In the genomic region with DNA sequence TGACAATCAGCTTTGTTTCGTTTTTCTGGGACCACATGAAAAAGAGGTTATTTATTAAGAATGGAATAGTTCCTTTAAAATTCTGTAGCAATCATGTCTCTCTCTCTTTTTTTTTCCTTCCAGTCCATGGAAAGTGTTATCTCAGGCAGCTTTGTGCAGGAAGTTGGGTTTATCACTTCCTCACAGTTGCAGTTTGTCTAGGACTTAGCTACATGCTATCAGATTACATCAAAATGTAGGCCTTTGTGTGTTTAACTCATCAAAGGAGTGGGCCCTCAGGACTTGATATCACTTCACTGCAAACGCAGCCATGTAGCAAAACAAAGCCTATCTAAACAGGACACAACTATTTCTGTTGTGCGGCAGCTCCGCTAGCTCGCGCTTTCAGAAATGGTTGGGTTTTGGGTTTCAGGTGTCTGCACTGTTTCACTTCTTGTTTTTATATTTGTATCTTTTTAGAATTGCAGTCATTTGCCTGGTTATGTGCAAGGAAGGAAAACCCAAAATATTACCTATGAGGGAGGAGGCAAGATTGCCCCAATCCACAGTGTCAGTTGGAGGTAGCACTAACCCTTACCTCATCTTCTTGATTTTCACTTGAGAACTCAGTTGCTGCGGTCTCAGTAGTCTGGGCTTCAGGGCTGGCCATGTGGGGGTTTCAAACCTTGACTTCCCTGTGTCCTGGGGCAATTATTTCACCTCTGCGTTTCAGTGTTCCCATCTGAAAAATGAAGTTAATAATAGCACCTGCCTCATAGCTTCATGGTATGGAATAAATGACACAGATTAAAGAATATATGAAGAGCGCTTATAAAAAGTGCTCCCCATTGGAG, we compare ENCODE assay signal across 1 cellular context.
A peak's percentile ranks its signal among the peaks of the same experiment; 100 is the strongest.
TF ChIP-seq lines count a peak whose summit lies in the region.

No MANE protein-coding gene starts in this region.

TF ChIP-seq in HepG2, 621 proteins besides CTCF, POLR2A, EP300 and RAD21 (continued from another document and continues in another):
- TF ChIP-seq, protein P1, sequence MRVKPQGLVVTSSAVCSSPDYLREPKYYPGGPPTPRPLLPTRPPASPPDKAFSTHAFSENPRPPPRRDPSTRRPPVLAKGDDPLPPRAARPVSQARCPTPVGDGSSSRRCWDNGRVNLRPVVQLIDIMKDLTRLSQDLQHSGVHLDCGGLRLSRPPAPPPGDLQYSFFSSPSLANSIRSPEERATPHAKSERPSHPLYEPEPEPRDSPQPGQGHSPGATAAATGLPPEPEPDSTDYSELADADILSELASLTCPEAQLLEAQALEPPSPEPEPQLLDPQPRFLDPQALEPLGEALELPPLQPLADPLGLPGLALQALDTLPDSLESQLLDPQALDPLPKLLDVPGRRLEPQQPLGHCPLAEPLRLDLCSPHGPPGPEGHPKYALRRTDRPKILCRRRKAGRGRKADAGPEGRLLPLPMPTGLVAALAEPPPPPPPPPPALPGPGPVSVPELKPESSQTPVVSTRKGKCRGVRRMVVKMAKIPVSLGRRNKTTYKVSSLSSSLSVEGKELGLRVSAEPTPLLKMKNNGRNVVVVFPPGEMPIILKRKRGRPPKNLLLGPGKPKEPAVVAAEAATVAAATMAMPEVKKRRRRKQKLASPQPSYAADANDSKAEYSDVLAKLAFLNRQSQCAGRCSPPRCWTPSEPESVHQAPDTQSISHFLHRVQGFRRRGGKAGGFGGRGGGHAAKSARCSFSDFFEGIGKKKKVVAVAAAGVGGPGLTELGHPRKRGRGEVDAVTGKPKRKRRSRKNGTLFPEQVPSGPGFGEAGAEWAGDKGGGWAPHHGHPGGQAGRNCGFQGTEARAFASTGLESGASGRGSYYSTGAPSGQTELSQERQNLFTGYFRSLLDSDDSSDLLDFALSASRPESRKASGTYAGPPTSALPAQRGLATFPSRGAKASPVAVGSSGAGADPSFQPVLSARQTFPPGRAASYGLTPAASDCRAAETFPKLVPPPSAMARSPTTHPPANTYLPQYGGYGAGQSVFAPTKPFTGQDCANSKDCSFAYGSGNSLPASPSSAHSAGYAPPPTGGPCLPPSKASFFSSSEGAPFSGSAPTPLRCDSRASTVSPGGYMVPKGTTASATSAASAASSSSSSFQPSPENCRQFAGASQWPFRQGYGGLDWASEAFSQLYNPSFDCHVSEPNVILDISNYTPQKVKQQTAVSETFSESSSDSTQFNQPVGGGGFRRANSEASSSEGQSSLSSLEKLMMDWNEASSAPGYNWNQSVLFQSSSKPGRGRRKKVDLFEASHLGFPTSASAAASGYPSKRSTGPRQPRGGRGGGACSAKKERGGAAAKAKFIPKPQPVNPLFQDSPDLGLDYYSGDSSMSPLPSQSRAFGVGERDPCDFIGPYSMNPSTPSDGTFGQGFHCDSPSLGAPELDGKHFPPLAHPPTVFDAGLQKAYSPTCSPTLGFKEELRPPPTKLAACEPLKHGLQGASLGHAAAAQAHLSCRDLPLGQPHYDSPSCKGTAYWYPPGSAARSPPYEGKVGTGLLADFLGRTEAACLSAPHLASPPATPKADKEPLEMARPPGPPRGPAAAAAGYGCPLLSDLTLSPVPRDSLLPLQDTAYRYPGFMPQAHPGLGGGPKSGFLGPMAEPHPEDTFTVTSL (CRISPR knock-in tag; IDR thresholded peaks at IDR 0.05; ENCODE audit: borderline replicate concordance): peak; percentile 30; the same call in 1 of the 2 replicates
- TF ChIP-seq ZFP36 (IDR thresholded peaks at IDR 0.05; ENCODE audit: borderline replicate concordance, low read depth, low read length, partially characterized antibody): no peak
- TF ChIP-seq NFIC (IDR thresholded peaks at IDR 0.05; ENCODE audit: low read length): 0 out of 2 replicates have a peak, but pooled peaks have one; percentile 37
- peak; percentile 58; the same call in 1 of the 2 replicates for TF ChIP-seq ZNF652 (CRISPR knock-in tag; IDR thresholded peaks at IDR 0.05; ENCODE audit: borderline replicate concordance, low read depth)
- peak; percentile 75 for TF ChIP-seq SAP130 (CRISPR knock-in tag; IDR thresholded peaks at IDR 0.05; ENCODE audit: low read depth)
- TF ChIP-seq ZNF879 (CRISPR knock-in tag; IDR thresholded peaks at IDR 0.05): no peak
- TF ChIP-seq SOX13 (IDR thresholded peaks at IDR 0.05): peak; percentile 61; the same call in 1 of the 2 replicates
- TF ChIP-seq SOX13 (CRISPR knock-in tag; conservative IDR thresholded peaks at IDR 0.05 in 1 of 2, IDR thresholded peaks at IDR 0.05 in 1 of 2): peak in 1 of 2 experiments; percentile 89; a peak in 2 of 4 replicates
- peak; percentile 88 for TF ChIP-seq MED1 (CRISPR knock-in tag; IDR thresholded peaks at IDR 0.05)
- TF ChIP-seq, protein P2, sequence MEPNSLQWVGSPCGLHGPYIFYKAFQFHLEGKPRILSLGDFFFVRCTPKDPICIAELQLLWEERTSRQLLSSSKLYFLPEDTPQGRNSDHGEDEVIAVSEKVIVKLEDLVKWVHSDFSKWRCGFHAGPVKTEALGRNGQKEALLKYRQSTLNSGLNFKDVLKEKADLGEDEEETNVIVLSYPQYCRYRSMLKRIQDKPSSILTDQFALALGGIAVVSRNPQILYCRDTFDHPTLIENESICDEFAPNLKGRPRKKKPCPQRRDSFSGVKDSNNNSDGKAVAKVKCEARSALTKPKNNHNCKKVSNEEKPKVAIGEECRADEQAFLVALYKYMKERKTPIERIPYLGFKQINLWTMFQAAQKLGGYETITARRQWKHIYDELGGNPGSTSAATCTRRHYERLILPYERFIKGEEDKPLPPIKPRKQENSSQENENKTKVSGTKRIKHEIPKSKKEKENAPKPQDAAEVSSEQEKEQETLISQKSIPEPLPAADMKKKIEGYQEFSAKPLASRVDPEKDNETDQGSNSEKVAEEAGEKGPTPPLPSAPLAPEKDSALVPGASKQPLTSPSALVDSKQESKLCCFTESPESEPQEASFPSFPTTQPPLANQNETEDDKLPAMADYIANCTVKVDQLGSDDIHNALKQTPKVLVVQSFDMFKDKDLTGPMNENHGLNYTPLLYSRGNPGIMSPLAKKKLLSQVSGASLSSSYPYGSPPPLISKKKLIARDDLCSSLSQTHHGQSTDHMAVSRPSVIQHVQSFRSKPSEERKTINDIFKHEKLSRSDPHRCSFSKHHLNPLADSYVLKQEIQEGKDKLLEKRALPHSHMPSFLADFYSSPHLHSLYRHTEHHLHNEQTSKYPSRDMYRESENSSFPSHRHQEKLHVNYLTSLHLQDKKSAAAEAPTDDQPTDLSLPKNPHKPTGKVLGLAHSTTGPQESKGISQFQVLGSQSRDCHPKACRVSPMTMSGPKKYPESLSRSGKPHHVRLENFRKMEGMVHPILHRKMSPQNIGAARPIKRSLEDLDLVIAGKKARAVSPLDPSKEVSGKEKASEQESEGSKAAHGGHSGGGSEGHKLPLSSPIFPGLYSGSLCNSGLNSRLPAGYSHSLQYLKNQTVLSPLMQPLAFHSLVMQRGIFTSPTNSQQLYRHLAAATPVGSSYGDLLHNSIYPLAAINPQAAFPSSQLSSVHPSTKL (CRISPR knock-in tag; IDR thresholded peaks at IDR 0.05): peak; percentile 88
- TF ChIP-seq CREM (IDR thresholded peaks at IDR 0.05): peak; percentile 67
- TF ChIP-seq CREM (CRISPR knock-in tag; IDR thresholded peaks at IDR 0.05): no peak
- peak; percentile 56; the same call in 1 of the 2 replicates for TF ChIP-seq FOXO1 (CRISPR knock-in tag; IDR thresholded peaks at IDR 0.05)
- peak; percentile 83; the same call in 1 of the 2 replicates for TF ChIP-seq SOX5 (CRISPR knock-in tag; IDR thresholded peaks at IDR 0.05; ENCODE audit: borderline replicate concordance)
- peak; percentile 22; the same call in 1 of the 2 replicates for TF ChIP-seq KAT8 (CRISPR knock-in tag; IDR thresholded peaks at IDR 0.05)
- TF ChIP-seq NR2F2 (IDR thresholded peaks at IDR 0.05; ENCODE audit: borderline replicate concordance, low read depth): 0 out of 2 replicates have a peak, but pooled peaks have one; percentile 17
- peak; percentile 50 for TF ChIP-seq FOSL2 (CRISPR knock-in tag; IDR thresholded peaks at IDR 0.05)
- peak; percentile 86 for TF ChIP-seq TCF7 (IDR thresholded peaks at IDR 0.05; ENCODE audit: low read depth)
- peak; percentile 61 for TF ChIP-seq RXRB (CRISPR knock-in tag; IDR thresholded peaks at IDR 0.05; ENCODE audit: borderline replicate concordance)
- TF ChIP-seq CEBPG (CRISPR knock-in tag; IDR thresholded peaks at IDR 0.05): peak; percentile 48
- TF ChIP-seq, protein P3, sequence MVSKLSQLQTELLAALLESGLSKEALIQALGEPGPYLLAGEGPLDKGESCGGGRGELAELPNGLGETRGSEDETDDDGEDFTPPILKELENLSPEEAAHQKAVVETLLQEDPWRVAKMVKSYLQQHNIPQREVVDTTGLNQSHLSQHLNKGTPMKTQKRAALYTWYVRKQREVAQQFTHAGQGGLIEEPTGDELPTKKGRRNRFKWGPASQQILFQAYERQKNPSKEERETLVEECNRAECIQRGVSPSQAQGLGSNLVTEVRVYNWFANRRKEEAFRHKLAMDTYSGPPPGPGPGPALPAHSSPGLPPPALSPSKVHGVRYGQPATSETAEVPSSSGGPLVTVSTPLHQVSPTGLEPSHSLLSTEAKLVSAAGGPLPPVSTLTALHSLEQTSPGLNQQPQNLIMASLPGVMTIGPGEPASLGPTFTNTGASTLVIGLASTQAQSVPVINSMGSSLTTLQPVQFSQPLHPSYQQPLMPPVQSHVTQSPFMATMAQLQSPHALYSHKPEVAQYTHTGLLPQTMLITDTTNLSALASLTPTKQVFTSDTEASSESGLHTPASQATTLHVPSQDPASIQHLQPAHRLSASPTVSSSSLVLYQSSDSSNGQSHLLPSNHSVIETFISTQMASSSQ (IDR thresholded peaks at IDR 0.05; ENCODE audit: low read depth): peak; percentile 56; the same call in 1 of the 2 replicates
- TF ChIP-seq, protein P3 (CRISPR knock-in tag; IDR thresholded peaks at IDR 0.05; ENCODE audit: borderline replicate concordance): peak; percentile 60; the same call in 1 of the 2 replicates
- peak; percentile 42; the same call in 1 of the 2 replicates for TF ChIP-seq MIXL1 (CRISPR knock-in tag; IDR thresholded peaks at IDR 0.05)
- TF ChIP-seq, protein P4, sequence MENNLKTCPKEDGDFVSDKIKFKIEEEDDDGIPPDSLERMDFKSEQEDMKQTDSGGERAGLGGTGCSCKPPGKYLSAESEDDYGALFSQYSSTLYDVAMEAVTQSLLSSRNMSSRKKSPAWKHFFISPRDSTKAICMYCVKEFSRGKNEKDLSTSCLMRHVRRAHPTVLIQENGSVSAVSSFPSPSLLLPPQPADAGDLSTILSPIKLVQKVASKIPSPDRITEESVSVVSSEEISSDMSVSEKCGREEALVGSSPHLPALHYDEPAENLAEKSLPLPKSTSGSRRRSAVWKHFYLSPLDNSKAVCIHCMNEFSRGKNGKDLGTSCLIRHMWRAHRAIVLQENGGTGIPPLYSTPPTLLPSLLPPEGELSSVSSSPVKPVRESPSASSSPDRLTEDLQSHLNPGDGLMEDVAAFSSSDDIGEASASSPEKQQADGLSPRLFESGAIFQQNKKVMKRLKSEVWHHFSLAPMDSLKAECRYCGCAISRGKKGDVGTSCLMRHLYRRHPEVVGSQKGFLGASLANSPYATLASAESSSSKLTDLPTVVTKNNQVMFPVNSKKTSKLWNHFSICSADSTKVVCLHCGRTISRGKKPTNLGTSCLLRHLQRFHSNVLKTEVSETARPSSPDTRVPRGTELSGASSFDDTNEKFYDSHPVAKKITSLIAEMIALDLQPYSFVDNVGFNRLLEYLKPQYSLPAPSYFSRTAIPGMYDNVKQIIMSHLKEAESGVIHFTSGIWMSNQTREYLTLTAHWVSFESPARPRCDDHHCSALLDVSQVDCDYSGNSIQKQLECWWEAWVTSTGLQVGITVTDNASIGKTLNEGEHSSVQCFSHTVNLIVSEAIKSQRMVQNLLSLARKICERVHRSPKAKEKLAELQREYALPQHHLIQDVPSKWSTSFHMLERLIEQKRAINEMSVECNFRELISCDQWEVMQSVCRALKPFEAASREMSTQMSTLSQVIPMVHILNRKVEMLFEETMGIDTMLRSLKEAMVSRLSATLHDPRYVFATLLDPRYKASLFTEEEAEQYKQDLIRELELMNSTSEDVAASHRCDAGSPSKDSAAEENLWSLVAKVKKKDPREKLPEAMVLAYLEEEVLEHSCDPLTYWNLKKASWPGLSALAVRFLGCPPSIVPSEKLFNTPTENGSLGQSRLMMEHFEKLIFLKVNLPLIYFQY (CRISPR knock-in tag; IDR thresholded peaks at IDR 0.05; ENCODE audit: borderline replicate concordance): peak; percentile 16; the same call in 1 of the 2 replicates
- TF ChIP-seq RFX1 (IDR thresholded peaks at IDR 0.05): no peak
- peak; percentile 98 for TF ChIP-seq PITX1 (CRISPR knock-in tag; IDR thresholded peaks at IDR 0.05)
- TF ChIP-seq, protein P5, sequence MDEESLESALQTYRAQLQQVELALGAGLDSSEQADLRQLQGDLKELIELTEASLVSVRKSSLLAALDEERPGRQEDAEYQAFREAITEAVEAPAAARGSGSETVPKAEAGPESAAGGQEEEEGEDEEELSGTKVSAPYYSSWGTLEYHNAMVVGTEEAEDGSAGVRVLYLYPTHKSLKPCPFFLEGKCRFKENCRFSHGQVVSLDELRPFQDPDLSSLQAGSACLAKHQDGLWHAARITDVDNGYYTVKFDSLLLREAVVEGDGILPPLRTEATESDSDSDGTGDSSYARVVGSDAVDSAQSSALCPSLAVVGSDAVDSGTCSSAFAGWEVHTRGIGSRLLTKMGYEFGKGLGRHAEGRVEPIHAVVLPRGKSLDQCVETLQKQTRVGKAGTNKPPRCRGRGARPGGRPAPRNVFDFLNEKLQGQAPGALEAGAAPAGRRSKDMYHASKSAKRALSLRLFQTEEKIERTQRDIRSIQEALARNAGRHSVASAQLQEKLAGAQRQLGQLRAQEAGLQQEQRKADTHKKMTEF (CRISPR knock-in tag; IDR thresholded peaks at IDR 0.05): peak; percentile 20; the same call in 1 of the 2 replicates
- TF ChIP-seq TEAD3 (CRISPR knock-in tag; optimal IDR thresholded peaks at IDR 0.05; ENCODE audit: borderline replicate concordance): peak; percentile 45
- TF ChIP-seq, protein P6, sequence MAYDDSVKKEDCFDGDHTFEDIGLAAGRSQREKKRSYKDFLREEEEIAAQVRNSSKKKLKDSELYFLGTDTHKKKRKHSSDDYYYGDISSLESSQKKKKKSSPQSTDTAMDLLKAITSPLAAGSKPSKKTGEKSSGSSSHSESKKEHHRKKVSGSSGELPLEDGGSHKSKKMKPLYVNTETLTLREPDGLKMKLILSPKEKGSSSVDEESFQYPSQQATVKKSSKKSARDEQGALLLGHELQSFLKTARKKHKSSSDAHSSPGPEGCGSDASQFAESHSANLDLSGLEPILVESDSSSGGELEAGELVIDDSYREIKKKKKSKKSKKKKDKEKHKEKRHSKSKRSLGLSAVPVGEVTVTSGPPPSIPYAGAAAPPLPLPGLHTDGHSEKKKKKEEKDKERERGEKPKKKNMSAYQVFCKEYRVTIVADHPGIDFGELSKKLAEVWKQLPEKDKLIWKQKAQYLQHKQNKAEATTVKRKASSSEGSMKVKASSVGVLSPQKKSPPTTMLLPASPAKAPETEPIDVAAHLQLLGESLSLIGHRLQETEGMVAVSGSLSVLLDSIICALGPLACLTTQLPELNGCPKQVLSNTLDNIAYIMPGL (CRISPR knock-in tag; IDR thresholded peaks at IDR 0.05; ENCODE audit: borderline replicate concordance in 1 of 2, low read depth in 1 of 2): 0 out of 4 replicates have a peak, but pooled peaks of 1 of the 2 experiments have one; percentile 40
- TF ChIP-seq HHEX (CRISPR knock-in tag; IDR thresholded peaks at IDR 0.05): no peak
- no peak for TF ChIP-seq EED (CRISPR knock-in tag; IDR thresholded peaks at IDR 0.05)
- TF ChIP-seq RARA (CRISPR knock-in tag; IDR thresholded peaks at IDR 0.05): peak; percentile 73
